3 cellular contexts compared by ENCODE assay signal in the genomic region with DNA sequence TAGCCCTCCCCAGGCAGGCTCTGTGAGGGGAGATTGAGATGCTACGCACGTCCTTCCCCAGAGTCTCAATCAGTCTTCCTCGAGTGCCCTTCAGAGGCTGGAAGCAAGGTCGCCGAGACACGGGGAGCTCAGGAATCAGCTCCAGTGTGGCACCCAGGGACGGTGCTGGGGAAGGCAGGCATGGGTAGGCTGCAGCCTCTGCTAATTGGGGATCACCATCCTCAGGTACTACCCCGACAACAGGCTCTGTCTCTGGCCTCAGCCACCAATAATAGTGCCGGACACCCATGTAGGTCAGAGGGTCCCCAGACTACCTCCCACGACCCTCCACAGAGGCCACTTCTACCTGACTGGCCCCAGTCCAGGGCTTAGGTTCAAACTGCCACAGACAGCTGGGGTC.
TF ChIP-seq lines count a peak whose summit lies in the region.

No MANE protein-coding gene starts in this region.

TF ChIP-seq in SK-N-SH treated with all-trans-retinoic acid at 6 μM for 48 hours, 23 proteins besides CTCF, POLR2A, EP300 and RAD21 (continues in another document):
- TF ChIP-seq SNAI2 (CRISPR knock-in tag; IDR thresholded peaks at IDR 0.05) (no peak), TOX (CRISPR knock-in tag; IDR thresholded peaks at IDR 0.05; ENCODE audit: borderline replicate concordance) (no peak), BACH2 (CRISPR knock-in tag; IDR thresholded peaks at IDR 0.05; ENCODE audit: borderline replicate concordance) (no peak), PATZ1 (CRISPR knock-in tag; IDR thresholded peaks at IDR 0.05; ENCODE audit: borderline replicate concordance) (no peak), ZFP3 (CRISPR knock-in tag; IDR thresholded peaks at IDR 0.05) (no peak), ZNF70 (CRISPR knock-in tag; IDR thresholded peaks at IDR 0.05) (no peak), ISL1 (CRISPR knock-in tag; IDR thresholded peaks at IDR 0.05) (no peak), ESRRG (CRISPR knock-in tag; IDR thresholded peaks at IDR 0.05) (no peak), CSDC2 (CRISPR knock-in tag; IDR thresholded peaks at IDR 0.05) (no peak), ZNF565 (CRISPR knock-in tag; conservative IDR thresholded peaks at IDR 0.05; ENCODE audit: low read depth) (no peak), OSR1 (CRISPR knock-in tag; IDR thresholded peaks at IDR 0.05) (no peak), ZFP30 (CRISPR knock-in tag; IDR thresholded peaks at IDR 0.05) (no peak), PPARA (CRISPR knock-in tag; IDR thresholded peaks at IDR 0.05; ENCODE audit: borderline replicate concordance) (no peak)
- TF ChIP-seq, protein P1, sequence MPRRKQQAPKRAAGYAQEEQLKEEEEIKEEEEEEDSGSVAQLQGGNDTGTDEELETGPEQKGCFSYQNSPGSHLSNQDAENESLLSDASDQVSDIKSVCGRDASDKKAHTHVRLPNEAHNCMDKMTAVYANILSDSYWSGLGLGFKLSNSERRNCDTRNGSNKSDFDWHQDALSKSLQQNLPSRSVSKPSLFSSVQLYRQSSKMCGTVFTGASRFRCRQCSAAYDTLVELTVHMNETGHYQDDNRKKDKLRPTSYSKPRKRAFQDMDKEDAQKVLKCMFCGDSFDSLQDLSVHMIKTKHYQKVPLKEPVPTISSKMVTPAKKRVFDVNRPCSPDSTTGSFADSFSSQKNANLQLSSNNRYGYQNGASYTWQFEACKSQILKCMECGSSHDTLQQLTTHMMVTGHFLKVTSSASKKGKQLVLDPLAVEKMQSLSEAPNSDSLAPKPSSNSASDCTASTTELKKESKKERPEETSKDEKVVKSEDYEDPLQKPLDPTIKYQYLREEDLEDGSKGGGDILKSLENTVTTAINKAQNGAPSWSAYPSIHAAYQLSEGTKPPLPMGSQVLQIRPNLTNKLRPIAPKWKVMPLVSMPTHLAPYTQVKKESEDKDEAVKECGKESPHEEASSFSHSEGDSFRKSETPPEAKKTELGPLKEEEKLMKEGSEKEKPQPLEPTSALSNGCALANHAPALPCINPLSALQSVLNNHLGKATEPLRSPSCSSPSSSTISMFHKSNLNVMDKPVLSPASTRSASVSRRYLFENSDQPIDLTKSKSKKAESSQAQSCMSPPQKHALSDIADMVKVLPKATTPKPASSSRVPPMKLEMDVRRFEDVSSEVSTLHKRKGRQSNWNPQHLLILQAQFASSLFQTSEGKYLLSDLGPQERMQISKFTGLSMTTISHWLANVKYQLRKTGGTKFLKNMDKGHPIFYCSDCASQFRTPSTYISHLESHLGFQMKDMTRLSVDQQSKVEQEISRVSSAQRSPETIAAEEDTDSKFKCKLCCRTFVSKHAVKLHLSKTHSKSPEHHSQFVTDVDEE (CRISPR knock-in tag; IDR thresholded peaks at IDR 0.05), result no peak

TF ChIP-seq in SK-N-SH, 30 proteins besides CTCF, POLR2A, EP300 and RAD21:
- TF ChIP-seq, protein P2, sequence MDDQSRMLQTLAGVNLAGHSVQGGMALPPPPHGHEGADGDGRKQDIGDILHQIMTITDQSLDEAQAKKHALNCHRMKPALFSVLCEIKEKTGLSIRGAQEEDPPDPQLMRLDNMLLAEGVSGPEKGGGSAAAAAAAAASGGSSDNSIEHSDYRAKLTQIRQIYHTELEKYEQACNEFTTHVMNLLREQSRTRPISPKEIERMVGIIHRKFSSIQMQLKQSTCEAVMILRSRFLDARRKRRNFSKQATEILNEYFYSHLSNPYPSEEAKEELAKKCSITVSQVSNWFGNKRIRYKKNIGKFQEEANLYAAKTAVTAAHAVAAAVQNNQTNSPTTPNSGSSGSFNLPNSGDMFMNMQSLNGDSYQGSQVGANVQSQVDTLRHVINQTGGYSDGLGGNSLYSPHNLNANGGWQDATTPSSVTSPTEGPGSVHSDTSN (IDR thresholded peaks at IDR 0.05), result no peak
- TF ChIP-seq YY1 (IDR thresholded peaks at IDR 0.05; ENCODE audit: low read depth) (no peak), NFIC (IDR thresholded peaks at IDR 0.05; ENCODE audit: borderline replicate concordance) (no peak), GABPA (IDR thresholded peaks at IDR 0.05; ENCODE audit: low read depth) (no peak)

TF ChIP-seq in H1, 55 proteins besides CTCF, POLR2A, EP300 and RAD21:
- TF ChIP-seq TAF7 (optimal IDR thresholded peaks at IDR 0.05; ENCODE audit: borderline replicate concordance, low read depth, low read length) (no peak), SIX5 (IDR thresholded peaks at IDR 0.05; ENCODE audit: low read depth, low read length) (no peak), EGR1 (IDR thresholded peaks at IDR 0.05; ENCODE audit: borderline replicate concordance, low read depth, low read length) (no peak), CREB1 (IDR thresholded peaks at IDR 0.05) (no peak), SIN3A (conservative IDR thresholded peaks at IDR 0.05 in 1 of 2, IDR thresholded peaks at IDR 0.05 in 1 of 2; ENCODE audit: low read depth in 1 of 2, low read length in 2 of 2) (no peak), CEBPB (IDR thresholded peaks at IDR 0.05; ENCODE audit: low read depth, low read length) (no peak), GABPA (IDR thresholded peaks at IDR 0.05; ENCODE audit: borderline replicate concordance, insufficient read depth, low read length) (no peak), JUND (IDR thresholded peaks at IDR 0.05; ENCODE audit: low read length) (no peak)
